In the genomic region with DNA sequence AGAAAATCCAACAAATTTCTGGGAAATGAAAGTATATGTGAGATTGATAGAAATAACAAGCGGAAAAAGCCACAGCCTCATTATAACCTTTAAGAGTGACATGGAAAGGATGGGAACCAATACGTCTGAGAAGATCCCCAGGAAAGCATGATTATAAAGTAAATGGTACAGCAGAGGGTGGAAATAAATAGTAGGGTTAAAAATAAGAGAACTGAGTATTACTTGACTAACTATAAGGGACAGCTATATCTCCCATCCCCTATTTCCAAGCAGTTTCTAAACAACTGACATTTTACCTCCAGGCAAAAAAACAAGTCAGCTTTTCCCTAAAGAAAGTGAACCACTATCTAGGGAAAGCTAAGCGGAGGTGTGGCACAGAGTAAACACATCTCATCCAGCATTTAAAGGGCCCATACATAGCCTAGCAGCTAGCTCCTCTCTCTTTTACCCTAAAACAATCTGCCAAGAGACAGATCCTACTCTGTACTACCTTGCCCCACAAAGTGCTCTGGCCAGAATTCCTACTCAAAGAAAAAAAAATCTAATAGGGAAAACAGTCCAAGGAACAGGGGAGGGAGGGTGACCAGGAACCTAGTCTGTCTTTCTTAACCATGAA, we compare ENCODE assay signal across 16 cellular contexts. TPM values are rescaled to one million over a fixed set of nuclear protein-coding genes. Genes with fewer than 3 reads are reported as not detected.
DNase-seq lines count a peak whose midpoint lies in the region; ATAC-seq, FAIRE-seq and TF ChIP-seq lines count a peak whose summit lies in the region.
"Had no signal": no experiment of that assay in that cellular context is flagged by ENCODE, and none has a peak within 500 bp of the region (broad histone marks: within the 10 kb centered on the region; RNA-seq: fewer than 3 reads in every experiment).

No MANE protein-coding gene starts in this region.

- H3K9me3 ChIP-seq in SK-N-MC (ENCODE audit: low read depth, low read length): no peaks in the 10 kb centered on the region
- no peaks in the 10 kb centered on the region for H3K9me3 ChIP-seq in skeletal muscle satellite cell (replicated peaks; ENCODE audit: low read length)

- H3K4me1 ChIP-seq in skeletal muscle satellite cell (ENCODE audit: control insufficient read depth, insufficient read depth, low read length): peaks cover 33% of the 10 kb centered on the region

- DNase-seq in NCI-H2227 treated with DMSO at 0.1 percent for 48 hours (lab: John Stamatoyannopoulos, UW): peak; percentile 12
- DNase-seq in NCI-H2227 (lab: John Stamatoyannopoulos, UW; ENCODE audit: unreplicated experiment): no peak
- no peak for DNase-seq in SK-N-MC (ENCODE audit: low read depth, low spot score)
- DNase-seq in left colon: no peak
- DNase-seq in Right ventricle myocardium inferior (ENCODE audit: missing footprints): no peak
- no peak for DNase-seq in GM12891 (ENCODE audit: insufficient read length, low spot score)
- DNase-seq in NCI-H2171 (lab: John Stamatoyannopoulos, UW): no peak
- DNase-seq: 8988T; activated naive CD4-positive, alpha-beta T cell treated with anti-CD3 and anti-CD28 coated beads, Interleukin-2, amount 50 U/mL, for 16 hours; caudate nucleus; glutamatergic neuron; NCI-H1092 treated with DMSO at 0.1 percent for 48 hours; NCI-H345; stimulated activated naive CD4-positive, alpha-beta T cell had no signal

- H3K9ac ChIP-seq in SK-N-MC (ENCODE audit: insufficient read length) (peak overlapping the region; percentile 5), skeletal muscle satellite cell (ENCODE audit: low read depth, low read length) (peak overlapping the region; percentile 42)

- no peak for TF ChIP-seq POLR2A in GM12891 (IDR thresholded peaks at IDR 0.05; ENCODE audit: low read depth, low read length)

- ATAC-seq in left colon: peak; percentile 85
- ATAC-seq in Right ventricle myocardium inferior: no peak

- H3K4me2 ChIP-seq in skeletal muscle satellite cell (ENCODE audit: low read length): peak overlapping the region; percentile 70

- H3K27me3 ChIP-seq in skeletal muscle satellite cell (ENCODE audit: control insufficient read depth, insufficient read depth, low read length): no peaks in the 10 kb centered on the region

- intact Hi-C loops in left colon (cut with DNase I, micrococcal nuclease) (no loop called here), Right ventricle myocardium inferior (cut with DNase I) (no loop called here)

- FAIRE-seq in GM12891 (lab: Jason Lieb, UNC): no peak

- peak overlapping the region; percentile 91 for H3K27ac ChIP-seq in SK-N-MC
- H3K27ac ChIP-seq: epithelial cell of prostate had no signal

- H3K36me3 ChIP-seq in SK-N-MC (ENCODE audit: insufficient read depth, low read length): no peaks in the 10 kb centered on the region
- no peaks in the 10 kb centered on the region for H3K36me3 ChIP-seq in skeletal muscle satellite cell (ENCODE audit: insufficient read depth, low read length)

- peak overlapping the region; percentile 73 for H3K4me3 ChIP-seq in SK-N-MC
- peak overlapping the region; percentile 35 for H3K4me3 ChIP-seq in skeletal muscle satellite cell (ENCODE audit: low read length)

TF ChIP-seq in GM12891, 5 proteins besides CTCF, POLR2A, EP300 and RAD21:
- no peak for TF ChIP-seq PAX5 (IDR thresholded peaks at IDR 0.05; ENCODE audit: insufficient read depth, low read length, severe bottlenecking)
- no peak for TF ChIP-seq SPI1 (IDR thresholded peaks at IDR 0.05; ENCODE audit: low read depth, low read length)
- no peak for TF ChIP-seq POLR2AphosphoS5 (IDR thresholded peaks at IDR 0.05; ENCODE audit: low read depth, low read length)
- TF ChIP-seq POU2F2 (IDR thresholded peaks at IDR 0.05; ENCODE audit: low read depth, low read length): no peak
- no peak for TF ChIP-seq TAF1 (IDR thresholded peaks at IDR 0.05; ENCODE audit: low read depth, low read length)

RNA-seq across cellular contexts. Expression of gene OSBPL8, which starts 11.2 kb away (rescaled TPM):
- total RNA-seq in left colon (10 to 100 TPM; 21.8 to 33.3 TPM), Right ventricle myocardium inferior (33.1 TPM)
- 61.2 and 83.7 TPM in 2 replicates for total RNA-seq in skeletal muscle satellite cell (2012; rRNA removed)
- 10.0 TPM for polyA plus RNA-seq in GM12891 (2012; ENCODE audit: low read depth, missing spikeins)
